ENCODE assay signal across 9 cellular contexts in genomic region chr2:169877406-169877805, GRCh38. TPM values are rescaled to one million over a fixed set of nuclear protein-coding genes. Genes with fewer than 3 reads are reported as not detected.
DNase-seq lines count a peak whose midpoint lies in the region; ATAC-seq and TF ChIP-seq lines count a peak whose summit lies in the region.
"Had no signal": no experiment of that assay in that cellular context is flagged by ENCODE, and none has a peak within 500 bp of the region (broad histone marks: within the 10 kb centered on the region; RNA-seq: fewer than 3 reads in every experiment).

No MANE protein-coding gene starts in this region.

- H3K27ac ChIP-seq in SU-DHL-6 (ENCODE audit: low read depth, low read length) (no peak overlapping the region), heart right ventricle (no peak overlapping the region)
- H3K27ac ChIP-seq: KMS-11 had no signal

- H3K9me3 ChIP-seq in SU-DHL-6 (ENCODE audit: insufficient read depth, low read length): no peaks in the 10 kb centered on the region
- H3K9me3 ChIP-seq in heart right ventricle: no peaks in the 10 kb centered on the region

- no peaks in the 10 kb centered on the region for H3K36me3 ChIP-seq in SU-DHL-6 (ENCODE audit: low read length)
- H3K36me3 ChIP-seq in heart right ventricle: peaks cover 0 to 54% (median 0%) of the 10 kb centered on the region in 9 donors

- ATAC-seq in heart right ventricle (peak in 4 of 8 donors; percentile 62 to 67 (median 66)), GM21381 (IDR thresholded peaks at IDR 0.05; ENCODE audit: unreplicated experiment) (no peak)

- H3K9ac ChIP-seq in SU-DHL-6 (ENCODE audit: low read length): no peak overlapping the region
- H3K9ac ChIP-seq: KMS-11 had no signal

- no peaks in the 10 kb centered on the region for H3K9me2 ChIP-seq in SU-DHL-6 (replicated peaks; ENCODE audit: insufficient read depth, low read length)

- H3K27me3 ChIP-seq in SU-DHL-6 (ENCODE audit: low read length) (no peaks in the 10 kb centered on the region), heart right ventricle (no peaks in the 10 kb centered on the region)

- H3K4me3 ChIP-seq in AG09309 (ENCODE audit: control insufficient read depth, low read depth, low read length): no peak overlapping the region
- no peak overlapping the region for H3K4me3 ChIP-seq in SU-DHL-6 (ENCODE audit: insufficient read depth, low read length, poor library complexity, severe bottlenecking)
- H3K4me3 ChIP-seq in heart right ventricle: no peak overlapping the region

- no peaks in the 10 kb centered on the region for H3K4me1 ChIP-seq in heart right ventricle

- DNase-seq in AG09309 (ENCODE audit: low read depth) (no peak), GM13976 (ENCODE audit: low spot score) (peak; percentile 35), heart right ventricle (no peak), DMS153 treated with DMSO at 0.1 percent for 48 hours (lab: John Stamatoyannopoulos, UW; ENCODE audit: unreplicated experiment) (no peak), cortex of kidney (lab: John Stamatoyannopoulos, UW) (no peak), inferior parietal cortex (ENCODE audit: extremely low spot score) (no peak)

- H3K79me2 ChIP-seq in SU-DHL-6 (ENCODE audit: insufficient read depth, low read length): no peaks in the 10 kb centered on the region

- H3K4me2 ChIP-seq in SU-DHL-6 (ENCODE audit: low read depth, low read length, poor library complexity, severe bottlenecking): no peak overlapping the region
- H3K4me2 ChIP-seq: KMS-11 had no signal

- in situ Hi-C loops in GM13976 (cut with MboI; ENCODE audit: low sequenced_read_pairs, unreplicated experiment): no loop called here

- TF ChIP-seq CTCF in AG09309 (IDR thresholded peaks at IDR 0.05; ENCODE audit: control insufficient read depth, insufficient read depth, low read depth, low read length, missing control alignments) (peak; percentile 19), GM13976 (IDR thresholded peaks at IDR 0.05; ENCODE audit: borderline replicate concordance, control extremely low read depth, extremely low read depth, insufficient read depth, missing control alignments) (no peak), SU-DHL-6 (IDR thresholded peaks at IDR 0.05; ENCODE audit: insufficient read depth, low read length, poor library complexity, severe bottlenecking) (peak; percentile 24), heart right ventricle (IDR thresholded peaks at IDR 0.05) (peak in 8 of 9 donors; percentile 11 to 63 (median 46))

- no peak overlapping the region for H2AFZ ChIP-seq in SU-DHL-6 (ENCODE audit: low read depth, low read length, severe bottlenecking)

- no peaks in the 10 kb centered on the region for H4K20me1 ChIP-seq in SU-DHL-6 (ENCODE audit: low read depth, low read length)

- peaks cover 20% of the 10 kb centered on the region; the same call in 1 of the 2 replicates for H3F3A ChIP-seq in SU-DHL-6 (ENCODE audit: insufficient read depth)

- intact Hi-C loops in heart right ventricle (cut with DNase I): loop anchor here in 6 of 10 donors (2.0 to 10.0 kb wide), 3 partner anchors 50 to 53 kb away; partner anchors contain the start of genes UBR3 (in 5 of the 6) and METTL5 (in 2 of the 6)

RNA-seq across cellular contexts. Expression of gene UBR3, which starts 50.2 kb away (rescaled TPM):
- 100 to 1,000 TPM; 108 to 146 (median 118) TPM for total RNA-seq in heart right ventricle
- polyA plus RNA-seq in heart right ventricle: 10 to 100 TPM; 21.0 to 77.6 TPM

RNA-seq across cellular contexts. Expression of gene METTL5, which starts 52.7 kb away (rescaled TPM):
- total RNA-seq in heart right ventricle: 10 to 100 TPM; 55.7 to 85.5 (median 68.0) TPM
- polyA plus RNA-seq in heart right ventricle: 10 to 100 TPM; 69.4 to 87.3 TPM
